ENCODE assay signal across 9 cellular contexts in the genomic region with DNA sequence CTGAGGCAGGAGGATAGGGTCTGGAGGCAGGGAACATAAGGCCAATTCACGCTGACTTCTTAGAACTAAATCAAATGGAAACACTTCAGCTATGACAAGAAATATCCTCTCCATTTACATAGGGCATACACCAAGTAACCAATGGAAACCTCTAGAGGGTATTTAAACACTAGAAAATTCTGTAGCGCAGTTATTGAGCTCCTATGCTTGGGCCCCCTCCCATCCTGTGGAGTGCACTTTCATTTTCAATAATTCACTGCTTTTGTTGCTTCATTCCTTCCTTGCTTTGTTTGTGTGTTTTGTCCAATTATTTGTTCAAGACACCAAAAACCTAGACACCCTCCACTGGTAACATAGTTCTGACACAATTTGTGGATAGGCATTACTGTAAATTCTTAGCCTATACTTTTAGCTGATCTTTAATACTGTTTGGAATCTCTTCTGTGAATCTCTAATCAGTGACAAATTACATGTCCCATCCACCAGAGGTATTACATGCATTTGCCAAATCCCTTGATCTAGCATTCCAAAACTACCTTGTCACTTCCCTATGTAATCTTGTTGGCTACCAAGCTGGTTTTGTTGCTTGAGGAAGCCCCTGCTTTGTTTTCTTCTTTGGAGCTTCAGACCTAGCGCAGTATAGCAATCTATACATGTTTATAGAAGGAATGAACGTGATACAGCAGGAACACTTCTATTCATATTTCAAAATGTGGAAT.
DNase-seq lines count a peak whose midpoint lies in the region; ATAC-seq, FAIRE-seq and TF ChIP-seq lines count a peak whose summit lies in the region.
"Had no signal": no experiment of that assay in that cellular context is flagged by ENCODE, and none has a peak within 500 bp of the region (broad histone marks: within the 10 kb centered on the region; RNA-seq: fewer than 3 reads in every experiment).

No MANE protein-coding gene starts in this region.

- no peaks in the 10 kb centered on the region for H3K27me3 ChIP-seq in DND-41 (ENCODE audit: insufficient read depth, low read length, poor library complexity)
- no peaks in the 10 kb centered on the region for H3K27me3 ChIP-seq in PC-9 (ENCODE audit: insufficient read depth, low read depth)
- H3K27me3 ChIP-seq in keratinocyte (ENCODE audit: control insufficient read depth, extremely low read depth, insufficient read depth, low read length), result no peaks in the 10 kb centered on the region
- H3K27me3 ChIP-seq in vagina, result no peaks in the 10 kb centered on the region

- no peaks in the 10 kb centered on the region for H4K20me1 ChIP-seq in DND-41 (ENCODE audit: insufficient read depth, low read length)
- H4K20me1 ChIP-seq in PC-9 (ENCODE audit: insufficient read depth), result no peaks in the 10 kb centered on the region
- H4K20me1 ChIP-seq in keratinocyte (ENCODE audit: control insufficient read depth, extremely low read depth, insufficient read depth, low read length), result no peaks in the 10 kb centered on the region

- dilution Hi-C loops in keratinocyte (cut with MboI; ENCODE audit: extremely low pct_ligation_motif_present, low sequenced_read_pairs), result no loop called here

- DNase-seq in DND-41 (no peak), PC-9 (peak; percentile 16 to 48), keratinocyte (ENCODE audit: low read depth, low spot score) (no peak), NCI-H2107 treated with DMSO at 0.1 percent for 48 hours (lab: John Stamatoyannopoulos, UW; ENCODE audit: unreplicated experiment) (no peak), HuH-7.5 (ENCODE audit: low spot score) (no peak), NCI-H1694 treated with DMSO at 0.1 percent for 48 hours (lab: John Stamatoyannopoulos, UW) (no peak), vagina (ENCODE audit: extremely low spot score in 2 of 2) (no peak)

- TF ChIP-seq CTCF in DND-41 (IDR thresholded peaks at IDR 0.05; ENCODE audit: borderline replicate concordance, extremely low read depth, low read length, poor library complexity, severe bottlenecking), result no peak
- TF ChIP-seq CTCF in PC-9 (conservative IDR thresholded peaks at IDR 0.05), result no peak
- TF ChIP-seq CTCF in keratinocyte (optimal IDR thresholded peaks at IDR 0.05 in 1 of 3, IDR thresholded peaks at IDR 0.05 in 1 of 3, conservative IDR thresholded peaks at IDR 0.05 in 1 of 3; ENCODE audit: extremely low read depth in 1 of 3, insufficient read depth in 2 of 3, low read length in 3 of 3), result no peak
- no peak for TF ChIP-seq CTCF in vagina (IDR thresholded peaks at IDR 0.05)

- no peak for FAIRE-seq in keratinocyte (lab: Jason Lieb, UNC)

- peak overlapping the region; percentile 0; the same call in 1 of the 2 replicates for H3K27ac ChIP-seq in DND-41 (ENCODE audit: low read length)
- H3K27ac ChIP-seq in PC-9, result no peak overlapping the region
- no peak overlapping the region for H3K27ac ChIP-seq in keratinocyte (ENCODE audit: control insufficient read depth, insufficient read depth, low read length)
- no peak overlapping the region for H3K27ac ChIP-seq in vagina
- H3K27ac ChIP-seq: KMS-11 had no signal

- intact Hi-C loops in PC-9 (cut with micrococcal nuclease; ENCODE audit: unreplicated experiment), result loop anchor here (2.0 kb wide), 1 partner anchor 61 kb away; the partner anchor contains the start of gene ST8SIA4
- intact Hi-C loops in vagina (cut with DNase I), result no loop called here

- H3K9me2 ChIP-seq in PC-9 (ENCODE audit: insufficient read depth), result no peaks in the 10 kb centered on the region; the same call in 1 of the 2 replicates

- H3K4me3 ChIP-seq in DND-41 (ENCODE audit: low read depth in 1 of 2, low read length in 2 of 2) (no peak overlapping the region), PC-9 (no peak overlapping the region), keratinocyte (ENCODE audit: control insufficient read depth in 2 of 3, extremely low read depth in 1 of 3, insufficient read depth in 2 of 3, low read depth in 1 of 3, low read length in 3 of 3) (no peak overlapping the region), vagina (no peak overlapping the region)

- no peak overlapping the region for H2AFZ ChIP-seq in DND-41 (ENCODE audit: low read depth, low read length)
- no peak overlapping the region for H2AFZ ChIP-seq in PC-9
- H2AFZ ChIP-seq in keratinocyte (ENCODE audit: control insufficient read depth, low read length), result peak overlapping the region; percentile 4

- 0 out of 3 replicates have a peak, but pooled peaks have one; percentile 43 for ATAC-seq in DND-41 (ENCODE audit: insufficient read depth, low read depth)
- peak; percentile 35 for ATAC-seq in GM21737 (IDR thresholded peaks at IDR 0.05; ENCODE audit: unreplicated experiment)

- CTCF ChIA-PET in PC-9 (lab: Charles Lee), result interaction anchor here (0.9 kb wide), 1 partner anchor 59 kb away, joined by 3 read pairs; no protein-coding TSS in a partner anchor

- POLR2A ChIA-PET in PC-9 (lab: Charles Lee; ENCODE audit: unreplicated experiment), result interaction anchor here (0.6 kb wide), 1 partner anchor 218 kb away, joined by 4 read pairs; no protein-coding TSS in a partner anchor

- H3K9ac ChIP-seq in DND-41 (ENCODE audit: low read depth, low read length), result no peak overlapping the region
- H3K9ac ChIP-seq in keratinocyte (ENCODE audit: control insufficient read depth, extremely low read depth, insufficient read depth, low read length), result no peak overlapping the region
- H3K9ac ChIP-seq: KMS-11 had no signal

- H3K9me3 ChIP-seq in DND-41 (ENCODE audit: insufficient read depth, low read length, severe bottlenecking) (no peaks in the 10 kb centered on the region), PC-9 (ENCODE audit: insufficient read depth, low read depth) (peaks cover 7% of the 10 kb centered on the region; the same call in 1 of the 2 replicates), keratinocyte (ENCODE audit: control insufficient read depth, low read depth, low read length) (no peaks in the 10 kb centered on the region), vagina (no peaks in the 10 kb centered on the region)

- H3K4me1 ChIP-seq in DND-41 (ENCODE audit: insufficient read depth, low read length) (peaks cover 4% of the 10 kb centered on the region; the same call in 1 of the 2 replicates), PC-9 (replicated peaks; ENCODE audit: insufficient read depth) (peaks cover 10% of the 10 kb centered on the region), keratinocyte (ENCODE audit: control insufficient read depth, extremely low read depth, insufficient read depth, low read length) (peaks cover 16% of the 10 kb centered on the region), vagina (peaks cover 15% of the 10 kb centered on the region)

- H3K4me2 ChIP-seq in DND-41 (ENCODE audit: insufficient read depth, low read length) (no peak overlapping the region), PC-9 (peak overlapping the region; percentile 25; the same call in 1 of the 2 replicates), keratinocyte (ENCODE audit: control insufficient read depth, extremely low read depth, insufficient read depth, low read depth, low read length) (peak overlapping the region; percentile 31)
- H3K4me2 ChIP-seq: KMS-11 had no signal

- H3K79me2 ChIP-seq in DND-41 (ENCODE audit: insufficient read depth, low read length) (peaks cover 79% of the 10 kb centered on the region), PC-9 (ENCODE audit: low read depth) (no peaks in the 10 kb centered on the region), keratinocyte (ENCODE audit: control insufficient read depth, insufficient read depth, low read length) (no peaks in the 10 kb centered on the region)

- H3F3A ChIP-seq in PC-9 (ENCODE audit: insufficient read depth, low read depth), result no peaks in the 10 kb centered on the region

- no peak for TF ChIP-seq POLR2A in vagina (IDR thresholded peaks at IDR 0.05)

- H3K9me1 ChIP-seq in keratinocyte (ENCODE audit: control insufficient read depth, extremely low read depth, insufficient read depth, low read length), result no peaks in the 10 kb centered on the region

- H3K36me3 ChIP-seq in DND-41 (ENCODE audit: insufficient read depth, low read length), result peaks cover 35% of the 10 kb centered on the region
- H3K36me3 ChIP-seq in PC-9 (ENCODE audit: low read depth), result no peaks in the 10 kb centered on the region
- no peaks in the 10 kb centered on the region for H3K36me3 ChIP-seq in keratinocyte (ENCODE audit: control insufficient read depth in 2 of 2, extremely low read depth in 1 of 2, insufficient read depth in 2 of 2, low read length in 2 of 2)
- H3K36me3 ChIP-seq in vagina, result no peaks in the 10 kb centered on the region

- BruUV-seq in PC-9 (replicated peaks; lab: Mats Ljungman, UMichigan), result no TSS peak

Comparison
In these comparisons a context has a peak if more than half of its experiments do, and no peak if none do; other contexts are left out.
1. DNase-seq: peak in PC-9 (2 of 2); none in DND-41 (single experiment), keratinocyte (single experiment), NCI-H2107 treated with DMSO at 0.1 percent for 48 hours (single experiment), HuH-7.5 (single experiment), NCI-H1694 treated with DMSO at 0.1 percent for 48 hours (single experiment) and vagina (0 of 2).